13 cellular contexts compared by ENCODE assay signal in the genomic region with DNA sequence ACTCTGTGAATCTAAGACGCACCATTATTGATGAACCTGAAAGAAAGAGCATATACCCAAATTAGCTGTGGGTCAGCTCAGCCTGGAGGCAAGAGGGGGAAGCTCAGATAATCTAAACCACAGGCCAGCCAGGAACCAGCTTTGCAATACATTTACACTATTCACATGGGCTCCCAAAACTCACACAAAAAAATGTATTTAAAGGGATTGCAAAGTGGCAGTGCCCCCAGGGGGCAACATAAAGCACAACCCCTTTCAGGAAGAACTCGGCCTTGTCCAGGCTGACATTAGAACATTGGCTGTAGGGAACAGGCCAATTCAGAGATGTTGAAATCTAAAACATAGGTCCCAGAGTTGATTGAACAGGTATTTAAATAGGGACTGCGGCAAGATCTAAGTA. TPM values are rescaled to one million over a fixed set of nuclear protein-coding genes. Genes with fewer than 3 reads are reported as not detected.
DNase-seq lines count a peak whose midpoint lies in the region; ATAC-seq and TF ChIP-seq lines count a peak whose summit lies in the region.
"Had no signal": no experiment of that assay in that cellular context is flagged by ENCODE, and none has a peak within 500 bp of the region (broad histone marks: within the 10 kb centered on the region; RNA-seq: fewer than 3 reads in every experiment).

No MANE protein-coding gene starts in this region.

- POLR2A ChIA-PET in activated CD4-positive, alpha-beta memory T cell treated with anti-CD3 and anti-CD28 coated beads for 36 hours (lab: Charles Lee), result no interaction called here
- POLR2A ChIA-PET in naive thymus-derived CD4-positive, alpha-beta T cell (lab: Charles Lee), result interaction anchor here (0.8 to 2.8 kb wide), 4 partner anchors 9 to 212 kb away, joined by 3 to 19 read pairs (median 4); partner anchors contain the start of genes CUL4A and PCID2

- intact Hi-C loops in activated CD4-positive, alpha-beta memory T cell treated with anti-CD3 and anti-CD28 coated beads for 36 hours (cut with micrococcal nuclease), result loop anchor here (10.0 kb wide), 1 partner anchor 190 kb away; the partner anchor contains the start of gene MCF2L
- intact Hi-C loops in naive thymus-derived CD4-positive, alpha-beta T cell (cut with micrococcal nuclease), result no loop called here

- H3K4me1 Mint-ChIP-seq in T-helper 1 cell treated with Interleukin-12 subunit alpha and Interleukin-12 subunit beta and Interleukin-4 antibody, amounts not matched to agents 30 μg/mL and 1 μg/mL, for 36 hours (ENCODE audit: low read depth), result peaks cover 14% of the 10 kb centered on the region
- H3K4me1 Mint-ChIP-seq in HFFc6 (ENCODE audit: low read depth), result peaks cover 27% of the 10 kb centered on the region
- peaks cover 16% of the 10 kb centered on the region for H3K4me1 Mint-ChIP-seq in activated CD4-positive, alpha-beta memory T cell treated with anti-CD3 and anti-CD28 coated beads for 36 hours (ENCODE audit: low read depth)
- H3K4me1 Mint-ChIP-seq in naive thymus-derived CD4-positive, alpha-beta T cell, result peaks cover 13 to 30% (median 25%) of the 10 kb centered on the region in 7 donors

- H3K27ac ChIP-seq in naive thymus-derived CD4-positive, alpha-beta T cell (ENCODE audit: low read depth, low read length), result peak overlapping the region; percentile 56

- H3K9me3 ChIP-seq in naive thymus-derived CD4-positive, alpha-beta T cell (ENCODE audit: control insufficient read depth in 2 of 3, low read length in 3 of 3), result no peaks in the 10 kb centered on the region
- H3K9me3 ChIP-seq: testis had no signal

- H3K4me3 Mint-ChIP-seq in T-helper 1 cell treated with Interleukin-12 subunit alpha and Interleukin-12 subunit beta and Interleukin-4 antibody, amounts not matched to agents 30 μg/mL and 1 μg/mL, for 36 hours, result no peak overlapping the region
- no peak overlapping the region; the same call in 1 of the 2 replicates for H3K4me3 Mint-ChIP-seq in HFFc6
- no peak overlapping the region for H3K4me3 Mint-ChIP-seq in activated CD4-positive, alpha-beta memory T cell treated with anti-CD3 and anti-CD28 coated beads for 36 hours
- H3K4me3 Mint-ChIP-seq in naive thymus-derived CD4-positive, alpha-beta T cell, result peak overlapping the region in 8 of 10 donors; percentile 22 to 84 (median 52)
- H3K4me3 Mint-ChIP-seq: dendritic cell treated with granulocyte-macrophage colony-stimulating factor and Interleukin-4, amounts not matched to agents 40 ng/mL and 50 ng/mL, for 4 days had no signal

- H3K27me3 ChIP-seq in naive thymus-derived CD4-positive, alpha-beta T cell (ENCODE audit: control insufficient read depth in 2 of 2, insufficient read depth in 2 of 2, low read length in 2 of 2), result no peaks in the 10 kb centered on the region
- H3K27me3 ChIP-seq: testis had no signal

- H3K36me3 Mint-ChIP-seq in T-helper 1 cell treated with Interleukin-12 subunit alpha and Interleukin-12 subunit beta and Interleukin-4 antibody, amounts not matched to agents 30 μg/mL and 1 μg/mL, for 36 hours (ENCODE audit: low read depth), result peaks cover 21% of the 10 kb centered on the region
- H3K36me3 Mint-ChIP-seq in HFFc6 (ENCODE audit: low read depth), result peaks cover 9% of the 10 kb centered on the region
- peaks cover 4% of the 10 kb centered on the region for H3K36me3 Mint-ChIP-seq in activated CD4-positive, alpha-beta memory T cell treated with anti-CD3 and anti-CD28 coated beads for 36 hours
- H3K36me3 Mint-ChIP-seq in naive thymus-derived CD4-positive, alpha-beta T cell, result peaks cover 0 to 26% (median 0%) of the 10 kb centered on the region in 5 donors

- CTCF ChIA-PET in activated CD4-positive, alpha-beta memory T cell treated with anti-CD3 and anti-CD28 coated beads for 36 hours (lab: Charles Lee), result no interaction called here
- CTCF ChIA-PET in naive thymus-derived CD4-positive, alpha-beta T cell (lab: Charles Lee), result no interaction called here

- H3K36me3 ChIP-seq in naive thymus-derived CD4-positive, alpha-beta T cell (ENCODE audit: control insufficient read depth in 2 of 3, insufficient read depth in 3 of 3, low read length in 3 of 3), result no peaks in the 10 kb centered on the region

- H3K4me1 ChIP-seq in naive thymus-derived CD4-positive, alpha-beta T cell (ENCODE audit: control insufficient read depth in 2 of 2, insufficient read depth in 2 of 2, low read length in 2 of 2), result peaks cover 15 to 16% of the 10 kb centered on the region in 2 donors
- H3K4me1 ChIP-seq: testis had no signal

- no peak overlapping the region for H3K4me3 ChIP-seq in naive thymus-derived CD4-positive, alpha-beta T cell (ENCODE audit: low read length)
- H3K4me3 ChIP-seq: testis had no signal

- ATAC-seq in naive thymus-derived CD4-positive, alpha-beta T cell, result no peak
- ATAC-seq in GM21529 (IDR thresholded peaks at IDR 0.05; ENCODE audit: unreplicated experiment), result no peak
- no peak for ATAC-seq in HG03457 (IDR thresholded peaks at IDR 0.05; ENCODE audit: unreplicated experiment)

- H3K27me3 Mint-ChIP-seq in T-helper 1 cell treated with Interleukin-12 subunit alpha and Interleukin-12 subunit beta and Interleukin-4 antibody, amounts not matched to agents 30 μg/mL and 1 μg/mL, for 36 hours (ENCODE audit: low read depth), result peaks cover 47% of the 10 kb centered on the region
- H3K27me3 Mint-ChIP-seq in HFFc6 (ENCODE audit: insufficient read depth), result peaks cover 7% of the 10 kb centered on the region
- peaks cover 2% of the 10 kb centered on the region for H3K27me3 Mint-ChIP-seq in activated CD4-positive, alpha-beta memory T cell treated with anti-CD3 and anti-CD28 coated beads for 36 hours
- H3K27me3 Mint-ChIP-seq in naive thymus-derived CD4-positive, alpha-beta T cell, result peaks cover 0 to 27% (median 7%) of the 10 kb centered on the region in 5 donors

- peaks cover 21% of the 10 kb centered on the region for H3K9me3 Mint-ChIP-seq in T-helper 1 cell treated with Interleukin-12 subunit alpha and Interleukin-12 subunit beta and Interleukin-4 antibody, amounts not matched to agents 30 μg/mL and 1 μg/mL, for 36 hours
- no peaks in the 10 kb centered on the region; the same call in 1 of the 2 replicates for H3K9me3 Mint-ChIP-seq in HFFc6
- H3K9me3 Mint-ChIP-seq in activated CD4-positive, alpha-beta memory T cell treated with anti-CD3 and anti-CD28 coated beads for 36 hours, result peaks cover 17% of the 10 kb centered on the region
- peaks cover 0 to 19% (median 4%) of the 10 kb centered on the region in 11 donors for H3K9me3 Mint-ChIP-seq in naive thymus-derived CD4-positive, alpha-beta T cell

- no peak for DNase-seq in T-helper 1 cell
- no peak for DNase-seq in HFFc6
- DNase-seq in activated CD4-positive, alpha-beta memory T cell treated with anti-CD3 and anti-CD28 coated beads for 36 hours, result peak; percentile 7
- no peak for DNase-seq in naive thymus-derived CD4-positive, alpha-beta T cell
- DNase-seq in AG08395 (ENCODE audit: low spot score), result no peak
- DNase-seq: NCI-H69, occipital lobe had no signal

- H3K27ac Mint-ChIP-seq in T-helper 1 cell treated with Interleukin-12 subunit alpha and Interleukin-12 subunit beta and Interleukin-4 antibody, amounts not matched to agents 30 μg/mL and 1 μg/mL, for 36 hours, result peak overlapping the region; percentile 31
- H3K27ac Mint-ChIP-seq in HFFc6, result no peak overlapping the region
- H3K27ac Mint-ChIP-seq in activated CD4-positive, alpha-beta memory T cell treated with anti-CD3 and anti-CD28 coated beads for 36 hours, result no peak overlapping the region
- peak overlapping the region; percentile 51 to 96 (median 80) for H3K27ac Mint-ChIP-seq in naive thymus-derived CD4-positive, alpha-beta T cell

- peak; percentile 44 for TF ChIP-seq CTCF in HFFc6 (IDR thresholded peaks at IDR 0.05)

RNA-seq across cellular contexts. Expression of gene PROZ, which starts 3.2 kb away (rescaled TPM):
- total RNA-seq in HFFc6 (2021; fragmentation: NEBNext Ultra II Directional; extraction: Animal tissue kit (Norgen Biotek cat#: 25700)), result not detected
- not detected for total RNA-seq in activated CD4-positive, alpha-beta memory T cell treated with anti-CD3 and anti-CD28 coated beads for 36 hours
- under 1 TPM in 1 of 5 experiments, not detected in 4; 0.24 TPM for total RNA-seq in naive thymus-derived CD4-positive, alpha-beta T cell
- not detected for polyA plus RNA-seq in naive thymus-derived CD4-positive, alpha-beta T cell
- total RNA-seq: occipital lobe had no signal

RNA-seq across cellular contexts. Expression of gene F10, which starts 32.6 kb away (rescaled TPM):
- 10 to 100 TPM; 10.2 to 21.3 (median 10.8) TPM for total RNA-seq in HFFc6 (2021; fragmentation: NEBNext Ultra II Directional; extraction: Animal tissue kit (Norgen Biotek cat#: 25700))
- total RNA-seq in activated CD4-positive, alpha-beta memory T cell treated with anti-CD3 and anti-CD28 coated beads for 36 hours, result not detected
- not detected for total RNA-seq in naive thymus-derived CD4-positive, alpha-beta T cell
- polyA plus RNA-seq in naive thymus-derived CD4-positive, alpha-beta T cell, result not detected

RNA-seq across cellular contexts. Expression of gene F7, which starts 49.6 kb away (rescaled TPM):
- not detected for total RNA-seq in HFFc6 (2021; fragmentation: NEBNext Ultra II Directional; extraction: Animal tissue kit (Norgen Biotek cat#: 25700))
- total RNA-seq in activated CD4-positive, alpha-beta memory T cell treated with anti-CD3 and anti-CD28 coated beads for 36 hours, result under 1 TPM; 0.29 to 0.56 TPM
- total RNA-seq in naive thymus-derived CD4-positive, alpha-beta T cell, result under 1 TPM in 1 of 5 experiments, not detected in 4; 0.40 TPM
- polyA plus RNA-seq in naive thymus-derived CD4-positive, alpha-beta T cell, result not detected
- total RNA-seq: lung microvascular endothelial cell had no signal

RNA-seq across cellular contexts. Expression of gene PCID2, which starts 53.3 kb away (rescaled TPM):
- 10 to 100 TPM; 59.1 to 72.5 (median 68.3) TPM for total RNA-seq in HFFc6 (2021; fragmentation: NEBNext Ultra II Directional; extraction: Animal tissue kit (Norgen Biotek cat#: 25700))
- total RNA-seq in activated CD4-positive, alpha-beta memory T cell treated with anti-CD3 and anti-CD28 coated beads for 36 hours, result 10 to 100 TPM; 66.6 to 72.4 TPM
- total RNA-seq in naive thymus-derived CD4-positive, alpha-beta T cell, result 10 to 100 TPM; 44.2 to 83.7 (median 77.1) TPM
- polyA plus RNA-seq in naive thymus-derived CD4-positive, alpha-beta T cell, result 10 to 100 TPM; 62.9 to 84.4 TPM

RNA-seq across cellular contexts. Expression of gene CUL4A, which starts 54.2 kb away (rescaled TPM):
- total RNA-seq in HFFc6 (2021; fragmentation: NEBNext Ultra II Directional; extraction: Animal tissue kit (Norgen Biotek cat#: 25700)), result 100 to 1,000 TPM in 2 of 6 experiments, 10 to 100 TPM in 4; 90.5 to 104 (median 97.0) TPM
- total RNA-seq in activated CD4-positive, alpha-beta memory T cell treated with anti-CD3 and anti-CD28 coated beads for 36 hours, result 10 to 100 TPM; 65.9 to 70.2 TPM
- total RNA-seq in naive thymus-derived CD4-positive, alpha-beta T cell, result 10 to 100 TPM; 69.2 to 94.7 (median 82.3) TPM
- polyA plus RNA-seq in naive thymus-derived CD4-positive, alpha-beta T cell, result 10 to 100 TPM; 35.0 to 61.2 TPM

Comparison
In these comparisons a context has a peak if more than half of its experiments do, and no peak if none do; other contexts are left out.
1. H3K27ac Mint-ChIP-seq: peak in T-helper 1 cell treated with Interleukin-12 subunit alpha and Interleukin-12 subunit beta and Interleukin-4 antibody, amounts not matched to agents 30 μg/mL and 1 μg/mL, for 36 hours (single experiment) and naive thymus-derived CD4-positive, alpha-beta T cell (9 of 9); none in HFFc6 (single experiment) and activated CD4-positive, alpha-beta memory T cell treated with anti-CD3 and anti-CD28 coated beads for 36 hours (single experiment).
2. H3K4me3 Mint-ChIP-seq: peak in naive thymus-derived CD4-positive, alpha-beta T cell (8 of 10); none in T-helper 1 cell treated with Interleukin-12 subunit alpha and Interleukin-12 subunit beta and Interleukin-4 antibody, amounts not matched to agents 30 μg/mL and 1 μg/mL, for 36 hours (single experiment), HFFc6 (single experiment) and activated CD4-positive, alpha-beta memory T cell treated with anti-CD3 and anti-CD28 coated beads for 36 hours (single experiment).
3. RNA of gene F10, which starts 32.6 kb away (total RNA-seq): 10.2 to 21.3 TPM in HFFc6; not detected in activated CD4-positive, alpha-beta memory T cell treated with anti-CD3 and anti-CD28 coated beads for 36 hours and not detected in naive thymus-derived CD4-positive, alpha-beta T cell; every median in the first group is over 4 times any median in the second.